13 cellular contexts compared by ENCODE assay signal in genomic region chr18:45688113-45688512, GRCh38. TPM values are rescaled to one million over a fixed set of nuclear protein-coding genes. Genes with fewer than 3 reads are reported as not detected.
DNase-seq lines count a peak whose midpoint lies in the region; ATAC-seq, FAIRE-seq and TF ChIP-seq lines count a peak whose summit lies in the region.
"Had no signal": no experiment of that assay in that cellular context is flagged by ENCODE, and none has a peak within 500 bp of the region (broad histone marks: within the 10 kb centered on the region; RNA-seq: fewer than 3 reads in every experiment).

No MANE protein-coding gene starts in this region.

- no TSS peak for BruUV-seq in K562 (replicated peaks; lab: Mats Ljungman, UMichigan)

- no peak for TF ChIP-seq CTCF in GM12865 (IDR thresholded peaks at IDR 0.05; ENCODE audit: insufficient read depth, low read depth, low read length, missing control alignments)
- TF ChIP-seq CTCF in K562 (IDR thresholded peaks at IDR 0.05 in 2 of 3, conservative IDR thresholded peaks at IDR 0.05 in 1 of 3; ENCODE audit: insufficient read depth in 2 of 3, low read depth in 1 of 3, low read length in 3 of 3): no peak
- TF ChIP-seq CTCF in parathyroid adenoma (IDR thresholded peaks at IDR 0.05): no peak
- no peak for TF ChIP-seq CTCF in GM10266 (IDR thresholded peaks at IDR 0.05; ENCODE audit: control insufficient read depth, insufficient read depth, low read depth, missing control alignments)

- CTCF ChIA-PET in K562 (lab: Yijun Ruan, JAX; ENCODE audit: low intra/inter-chr PET ratio): no interaction called here

- peak overlapping the region; percentile 44 for H3K4me3 ChIP-seq in GM12865 (ENCODE audit: low read depth, low read length)
- H3K4me3 ChIP-seq in K562: no peak overlapping the region
- no peak overlapping the region for H3K4me3 ChIP-seq in parathyroid adenoma (ENCODE audit: low read depth, low read length)
- H3K4me3 ChIP-seq: body of pancreas, SK-N-MC had no signal

- POLR2A ChIA-PET in K562 (lab: Yijun Ruan, JAX): interaction anchor here (1.0 to 1.7 kb wide), 3 partner anchors 10 to 18 kb away, joined by 3 to 5 read pairs (median 5); no protein-coding TSS in a partner anchor

- DNase-seq in GM12865 (ENCODE audit: low read depth) (no peak), NAMALWA (ENCODE audit: low spot score) (peak; percentile 26), K562 (ENCODE audit: extremely low read depth in 1 of 4, low spot score in 3 of 4) (no peak), GM10266 (ENCODE audit: extremely low spot score) (no peak)
- DNase-seq: body of pancreas, DMS 273 treated with DMSO at 0.1 percent for 48 hours, NCI-H1105 treated with DMSO at 0.1 percent for 48 hours, NCI-H774 had no signal

- ATAC-seq in K562 (no peak), HG02870 (IDR thresholded peaks at IDR 0.05; ENCODE audit: unreplicated experiment) (no peak), GM21526 (IDR thresholded peaks at IDR 0.05; ENCODE audit: low FRiP score, unreplicated experiment) (no peak)
- ATAC-seq: body of pancreas had no signal

- intact Hi-C loops in K562 (cut with micrococcal nuclease): no loop called here

- H3K27ac ChIP-seq in K562 (ENCODE audit: extremely low read depth, low read depth, low read length): 0 out of 3 replicates have a peak overlapping the region, but pooled peaks have one; percentile 13
- no peak overlapping the region for H3K27ac ChIP-seq in parathyroid adenoma
- H3K27ac ChIP-seq: body of pancreas, epithelial cell of prostate, SK-N-MC had no signal

- no peak for FAIRE-seq in K562 (lab: Jason Lieb, UNC)

- in situ Hi-C loops in K562 (cut with MboI): no loop called here

- WGBS in K562 (ENCODE audit: insufficient coverage, low coverage, missing lambda C conversion rate): 49% methylated on average over 4 of the region's 4 CpGs

- H3K27me3 ChIP-seq in K562 (ENCODE audit: control insufficient read depth in 2 of 2, insufficient read depth in 2 of 2, low read length in 2 of 2) (no peaks in the 10 kb centered on the region), parathyroid adenoma (ENCODE audit: control insufficient read depth, insufficient read depth, low read length) (no peaks in the 10 kb centered on the region)
- H3K27me3 ChIP-seq: body of pancreas had no signal

- no peaks in the 10 kb centered on the region for H3K9me1 ChIP-seq in K562 (ENCODE audit: control insufficient read depth, insufficient read depth, low read length)

- H3K79me2 ChIP-seq in K562 (ENCODE audit: control insufficient read depth, insufficient read depth, low read length) (no peaks in the 10 kb centered on the region), parathyroid adenoma (no peaks in the 10 kb centered on the region)

- H3K4me1 ChIP-seq in K562 (replicated peaks in 1 of 2; ENCODE audit: control insufficient read depth in 2 of 2, insufficient read depth in 2 of 2, low read length in 2 of 2): peaks cover 14 to 21% of the 10 kb centered on the region in 2 experiments; a peak in 4 of 5 replicates
- H3K4me1 ChIP-seq in parathyroid adenoma: peaks cover 3% of the 10 kb centered on the region
- H3K4me1 ChIP-seq: body of pancreas had no signal

- no peaks in the 10 kb centered on the region for H3K36me3 ChIP-seq in K562 (ENCODE audit: control insufficient read depth, insufficient read depth, low read length)
- H3K36me3 ChIP-seq in parathyroid adenoma (ENCODE audit: control insufficient read depth, insufficient read depth, low read length): no peaks in the 10 kb centered on the region

- no peak for TF ChIP-seq RAD21 in K562 (CRISPR knock-in tag; conservative IDR thresholded peaks at IDR 0.05 in 1 of 2, IDR thresholded peaks at IDR 0.05 in 1 of 2)

- H3K9me3 ChIP-seq in K562 (replicated peaks; ENCODE audit: control insufficient read depth, insufficient read depth, low read depth, low read length): no peaks in the 10 kb centered on the region
- H3K9me3 ChIP-seq in parathyroid adenoma (ENCODE audit: control insufficient read depth, low read length): no peaks in the 10 kb centered on the region
- H3K9me3 ChIP-seq: body of pancreas had no signal

- peak overlapping the region; percentile 79 for H2AFZ ChIP-seq in K562 (ENCODE audit: low read depth, low read length)
- peak overlapping the region; percentile 53 for H2AFZ ChIP-seq in parathyroid adenoma

- no peaks in the 10 kb centered on the region for H4K20me1 ChIP-seq in K562 (replicated peaks; ENCODE audit: control insufficient read depth, insufficient read depth, low read length)

- H3K9ac ChIP-seq in K562 (ENCODE audit: insufficient read depth in 1 of 2, low read depth in 2 of 2, low read length in 2 of 2) (peak overlapping the region in 1 of 2 experiments; percentile 10; a peak in 1 of 4 replicates), parathyroid adenoma (no peak overlapping the region)

- H3K4me2 ChIP-seq in K562 (ENCODE audit: insufficient read depth, low read length) (peak overlapping the region; percentile 36; the same call in 1 of the 2 replicates), parathyroid adenoma (ENCODE audit: low read length) (no peak overlapping the region)

- no peak for TF ChIP-seq EP300 in K562 (IDR thresholded peaks at IDR 0.05; ENCODE audit: low read length)

- TF ChIP-seq POLR2A in K562 (conservative IDR thresholded peaks at IDR 0.05): no peak

TF ChIP-seq in K562, 482 proteins besides CTCF, POLR2A, EP300 and RAD21:
- no peak for TF ChIP-seq NFE2L1 (tag; IDR thresholded peaks at IDR 0.05; ENCODE audit: borderline replicate concordance, low read depth)
- TF ChIP-seq MCM7 (IDR thresholded peaks at IDR 0.05): no peak
- no peak for TF ChIP-seq UBTF (IDR thresholded peaks at IDR 0.05; ENCODE audit: borderline replicate concordance in 1 of 2, low read depth in 2 of 2, low read length in 2 of 2)
- TF ChIP-seq ZNF644 (tag; IDR thresholded peaks at IDR 0.05; ENCODE audit: low read depth): no peak
- no peak for TF ChIP-seq ZNF408 (CRISPR knock-in tag; IDR thresholded peaks at IDR 0.05; ENCODE audit: low read depth)
- no peak for TF ChIP-seq ZFP36 (IDR thresholded peaks at IDR 0.05; ENCODE audit: low read depth, low read length, partially characterized antibody)
- no peak for TF ChIP-seq ZFP91 (CRISPR knock-in tag; IDR thresholded peaks at IDR 0.05)
- TF ChIP-seq HDAC1 (IDR thresholded peaks at IDR 0.05): no peak
- TF ChIP-seq ZKSCAN8 (CRISPR knock-in tag; IDR thresholded peaks at IDR 0.05): no peak
- no peak for TF ChIP-seq ZC3H8 (IDR thresholded peaks at IDR 0.05)
- TF ChIP-seq HDGF (IDR thresholded peaks at IDR 0.05): no peak
TF ChIP-seq in K562: peak in this region for 0.

RNA-seq across cellular contexts. Expression of gene SLC14A1, which starts 35.9 kb away (rescaled TPM):
- total RNA-seq in K562 (2011; cell fraction: chromatin; rRNA removed; ENCODE audit: low replicate concordance): 0.23 and 0.60 TPM in 2 replicates
- 0.53 TPM in 1 of 2 replicates, not detected in the other for total RNA-seq in K562 (2011; cell fraction: nucleolus; rRNA removed)
- total RNA-seq in K562 (2011; cell fraction: nucleoplasm; rRNA removed): not detected in 2 replicates
- total RNA-seq in K562 (2014; rRNA removed): not detected in 2 replicates
- total RNA-seq in K562 (2014; rRNA removed; fragmentation: Illumina TruSeq; extraction: Trizol): not detected in 2 replicates
- total RNA-seq in K562 (2015; rRNA removed; fragmentation: Illumina TruSeq; extraction: Trizol): not detected in 2 replicates
- total RNA-seq in K562 (2021): 0.20 TPM in 2 replicates
- 0.14 and 0.28 TPM in 2 replicates for polyA plus RNA-seq in K562 (2011; rRNA removed)
- polyA plus RNA-seq in K562 (2011; cell fraction: cytosol; rRNA removed): 0.15 and 0.37 TPM in 2 replicates
- polyA plus RNA-seq in K562 (2011; cell fraction: nucleus; rRNA removed): 0.49 and 0.55 TPM in 2 replicates
- 0.08 and 0.22 TPM in 2 replicates for polyA plus RNA-seq in K562 (2012)
- 0.40 TPM in 1 of 2 replicates, not detected in the other for polyA plus RNA-seq in K562 (2014; fragmentation: Illumina TruSeq; extraction: Trizol)
- polyA plus RNA-seq in K562 (2014; fragmentation: Nextera tagmentation; extraction: Ambion mirVana): not detected
- polyA plus RNA-seq in K562 (2014; rRNA removed): 0.19 TPM in 1 of 2 replicates, not detected in the other
- not detected in 2 replicates for polyA minus RNA-seq in K562 (2011; rRNA and poly(A)+ RNA removed)
- not detected in 2 replicates for polyA minus RNA-seq in K562 (2011; cell fraction: cytosol; rRNA and poly(A)+ RNA removed)
- not detected in 2 replicates for polyA minus RNA-seq in K562 (2011; cell fraction: nucleus; rRNA and poly(A)+ RNA removed)
